ENCODE assay signal across 8 cellular contexts in genomic region chr9:74773886-74774479, GRCh38.
DNase-seq lines count a peak whose midpoint lies in the region; ATAC-seq and TF ChIP-seq lines count a peak whose summit lies in the region.

No MANE protein-coding gene starts in this region.

- no peak overlapping the region for H2BK120ac ChIP-seq in trophoblast cell (ENCODE audit: insufficient read depth, low read length, poor library complexity)

- no peak overlapping the region for H2AK5ac ChIP-seq in trophoblast cell (ENCODE audit: low read length)

- no peak overlapping the region for H3K27ac Mint-ChIP-seq in activated naive CD4-positive, alpha-beta T cell treated with anti-CD3 and anti-CD28 coated beads, Interleukin-2, amount 10 ng/mL, durations not matched to agents 7 days and 5 days

- H3K4ac ChIP-seq in trophoblast cell (ENCODE audit: low read depth, low read length), result no peak overlapping the region

- H3K36me3 Mint-ChIP-seq in activated naive CD4-positive, alpha-beta T cell treated with anti-CD3 and anti-CD28 coated beads, Interleukin-2, amount 10 ng/mL, durations not matched to agents 7 days and 5 days, result no peaks in the 10 kb centered on the region

- no peaks in the 10 kb centered on the region for H3K79me1 ChIP-seq in trophoblast cell (ENCODE audit: low read length)

- no peak overlapping the region for H4K8ac ChIP-seq in trophoblast cell (ENCODE audit: low read depth, low read length)

- H3K23ac ChIP-seq in trophoblast cell (ENCODE audit: low read length), result no peak overlapping the region

- no peaks in the 10 kb centered on the region for H3K79me2 ChIP-seq in trophoblast cell (ENCODE audit: control insufficient read depth, insufficient read depth, low read length, poor library complexity)

- DNase-seq in COLO668 (lab: John Stamatoyannopoulos, UW; ENCODE audit: unreplicated experiment) (peak; percentile 75), LoVo (ENCODE audit: low spot score) (peak; percentile 83), SK-N-DZ (ENCODE audit: low spot score) (peak; percentile 75), glomerular visceral epithelial cell (ENCODE audit: extremely low spot score) (peak; percentile 75), trophoblast cell (peak; percentile 74 to 96), upper lobe of right lung (peak; percentile 73)
- peak; percentile 82 for DNase-seq in activated naive CD4-positive, alpha-beta T cell treated with anti-CD3 and anti-CD28 coated beads, Interleukin-2, amount 10 ng/mL, durations not matched to agents 7 days and 5 days

- TF ChIP-seq CTCF in upper lobe of right lung (IDR thresholded peaks at IDR 0.05), result peak; percentile 92

- H3K4me3 Mint-ChIP-seq in activated naive CD4-positive, alpha-beta T cell treated with anti-CD3 and anti-CD28 coated beads, Interleukin-2, amount 10 ng/mL, durations not matched to agents 7 days and 5 days, result no peak overlapping the region

- H3K27me3 ChIP-seq in trophoblast cell (ENCODE audit: insufficient read depth, low read length) (no peaks in the 10 kb centered on the region), upper lobe of right lung (no peaks in the 10 kb centered on the region)

- H3K4me3 ChIP-seq in trophoblast cell (ENCODE audit: low read depth, low read length) (no peak overlapping the region), upper lobe of right lung (no peak overlapping the region)

- H3K4me2 ChIP-seq in trophoblast cell (ENCODE audit: low read length), result no peak overlapping the region

- no peak overlapping the region for H2AFZ ChIP-seq in trophoblast cell (ENCODE audit: insufficient read depth, low read length, poor library complexity)

- no peak overlapping the region for H2BK12ac ChIP-seq in trophoblast cell (ENCODE audit: low read length)

- H3K9ac ChIP-seq in trophoblast cell (ENCODE audit: low read length), result no peak overlapping the region

- H3K36me3 ChIP-seq in trophoblast cell (ENCODE audit: control insufficient read depth in 1 of 2, insufficient read depth in 2 of 2, low read length in 2 of 2) (no peaks in the 10 kb centered on the region), upper lobe of right lung (no peaks in the 10 kb centered on the region)

- no peak overlapping the region for H4K12ac ChIP-seq in trophoblast cell (ENCODE audit: low read depth, low read length)

- no peak overlapping the region for H4K91ac ChIP-seq in trophoblast cell (ENCODE audit: low read depth, low read length)

- no peak overlapping the region for H3K18ac ChIP-seq in trophoblast cell (ENCODE audit: low read length)

- H3K27ac ChIP-seq in trophoblast cell (ENCODE audit: low read depth, low read length), result no peak overlapping the region
- H3K27ac ChIP-seq in upper lobe of right lung, result no peak overlapping the region

- H2BK5ac ChIP-seq in trophoblast cell (ENCODE audit: low read depth, low read length, poor library complexity), result no peak overlapping the region

- no peaks in the 10 kb centered on the region for H3K9me3 Mint-ChIP-seq in activated naive CD4-positive, alpha-beta T cell treated with anti-CD3 and anti-CD28 coated beads, Interleukin-2, amount 10 ng/mL, durations not matched to agents 7 days and 5 days

- peak; percentile 50 for ATAC-seq in GM21381 (IDR thresholded peaks at IDR 0.05; ENCODE audit: unreplicated experiment)
- ATAC-seq in upper lobe of right lung, result peak; percentile 91

- intact Hi-C loops in upper lobe of right lung (cut with DNase I), result loop anchor here (10.0 kb wide), 1 partner anchor 301 kb away; no protein-coding TSS in a partner anchor

- CTCF ChIA-PET in activated naive CD4-positive, alpha-beta T cell treated with anti-CD3 and anti-CD28 coated beads, Interleukin-2, amount 10 ng/mL, durations not matched to agents 7 days and 5 days (lab: Charles Lee), result interaction anchor here (0.6 to 8.5 kb wide), 27 partner anchors 10 to 1091 kb away, joined by 3 to 121 read pairs (median 3); partner anchors contain the start of genes C9orf40, CARNMT1 and OSTF1

- no peak overlapping the region for H3K14ac ChIP-seq in trophoblast cell (ENCODE audit: low read length)

- H3K4me1 Mint-ChIP-seq in activated naive CD4-positive, alpha-beta T cell treated with anti-CD3 and anti-CD28 coated beads, Interleukin-2, amount 10 ng/mL, durations not matched to agents 7 days and 5 days, result peaks cover 2% of the 10 kb centered on the region

- no CpG with 5 or more reads among the region's 8 CpGs for WGBS in trophoblast cell (ENCODE audit: extremely low coverage, insufficient coverage, insufficient read length)

- H3K9me3 ChIP-seq in trophoblast cell (ENCODE audit: insufficient read depth, low read depth, low read length) (no peaks in the 10 kb centered on the region), upper lobe of right lung (no peaks in the 10 kb centered on the region)

- H3K4me1 ChIP-seq in trophoblast cell (ENCODE audit: control insufficient read depth in 1 of 2, insufficient read depth in 2 of 2, low read length in 2 of 2) (peaks cover 0 to 3% of the 10 kb centered on the region in 2 experiments), upper lobe of right lung (no peaks in the 10 kb centered on the region)

- H3K27me3 Mint-ChIP-seq in activated naive CD4-positive, alpha-beta T cell treated with anti-CD3 and anti-CD28 coated beads, Interleukin-2, amount 10 ng/mL, durations not matched to agents 7 days and 5 days, result peaks cover 8% of the 10 kb centered on the region
